ENCODE assay signal across 1 cellular context in genomic region chr1:169312084-169312954, GRCh38.
TF ChIP-seq lines count a peak whose summit lies in the region.

No MANE protein-coding gene starts in this region.

TF ChIP-seq in K562, 482 proteins besides CTCF, POLR2A, EP300 and RAD21 (continued from another document and continues in another):
- TF ChIP-seq, protein P1, sequence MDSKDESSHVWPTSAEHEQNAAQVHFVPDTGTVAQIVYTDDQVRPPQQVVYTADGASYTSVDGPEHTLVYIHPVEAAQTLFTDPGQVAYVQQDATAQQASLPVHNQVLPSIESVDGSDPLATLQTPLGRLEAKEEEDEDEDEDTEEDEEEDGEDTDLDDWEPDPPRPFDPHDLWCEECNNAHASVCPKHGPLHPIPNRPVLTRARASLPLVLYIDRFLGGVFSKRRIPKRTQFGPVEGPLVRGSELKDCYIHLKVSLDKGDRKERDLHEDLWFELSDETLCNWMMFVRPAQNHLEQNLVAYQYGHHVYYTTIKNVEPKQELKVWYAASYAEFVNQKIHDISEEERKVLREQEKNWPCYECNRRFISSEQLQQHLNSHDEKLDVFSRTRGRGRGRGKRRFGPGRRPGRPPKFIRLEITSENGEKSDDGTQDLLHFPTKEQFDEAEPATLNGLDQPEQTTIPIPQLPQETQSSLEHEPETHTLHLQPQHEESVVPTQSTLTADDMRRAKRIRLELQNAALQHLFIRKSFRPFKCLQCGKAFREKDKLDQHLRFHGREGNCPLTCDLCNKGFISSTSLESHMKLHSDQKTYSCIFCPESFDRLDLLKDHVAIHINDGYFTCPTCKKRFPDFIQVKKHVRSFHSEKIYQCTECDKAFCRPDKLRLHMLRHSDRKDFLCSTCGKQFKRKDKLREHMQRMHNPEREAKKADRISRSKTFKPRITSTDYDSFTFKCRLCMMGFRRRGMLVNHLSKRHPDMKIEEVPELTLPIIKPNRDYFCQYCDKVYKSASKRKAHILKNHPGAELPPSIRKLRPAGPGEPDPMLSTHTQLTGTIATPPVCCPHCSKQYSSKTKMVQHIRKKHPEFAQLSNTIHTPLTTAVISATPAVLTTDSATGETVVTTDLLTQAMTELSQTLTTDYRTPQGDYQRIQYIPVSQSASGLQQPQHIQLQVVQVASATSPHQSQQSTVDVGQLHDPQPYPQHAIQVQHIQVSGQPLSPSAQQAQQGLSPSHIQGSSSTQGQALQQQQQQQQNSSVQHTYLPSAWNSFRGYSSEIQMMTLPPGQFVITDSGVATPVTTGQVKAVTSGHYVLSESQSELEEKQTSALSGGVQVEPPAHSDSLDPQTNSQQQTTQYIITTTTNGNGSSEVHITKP (IDR thresholded peaks at IDR 0.05; ENCODE audit: partially characterized antibody): peak; percentile 24
- TF ChIP-seq ZNF3 (CRISPR knock-in tag; IDR thresholded peaks at IDR 0.05): no peak
- TF ChIP-seq ZSCAN29 (IDR thresholded peaks at IDR 0.05): no peak
- no peak for TF ChIP-seq BMI1 (IDR thresholded peaks at IDR 0.05; ENCODE audit: low read length)
- no peak for TF ChIP-seq NFXL1 (CRISPR knock-in tag; IDR thresholded peaks at IDR 0.05)
- TF ChIP-seq CREB1 (IDR thresholded peaks at IDR 0.05): 0 out of 2 replicates have a peak, but pooled peaks have one; percentile 45
- no peak for TF ChIP-seq CREB1 (CRISPR knock-in tag; IDR thresholded peaks at IDR 0.05)
- no peak for TF ChIP-seq STAG1 (CRISPR knock-in tag; IDR thresholded peaks at IDR 0.05; ENCODE audit: borderline replicate concordance)
- TF ChIP-seq ZNF717 (CRISPR knock-in tag; IDR thresholded peaks at IDR 0.05): no peak
- no peak for TF ChIP-seq SREBF2 (CRISPR knock-in tag; IDR thresholded peaks at IDR 0.05)
- TF ChIP-seq, protein P2, sequence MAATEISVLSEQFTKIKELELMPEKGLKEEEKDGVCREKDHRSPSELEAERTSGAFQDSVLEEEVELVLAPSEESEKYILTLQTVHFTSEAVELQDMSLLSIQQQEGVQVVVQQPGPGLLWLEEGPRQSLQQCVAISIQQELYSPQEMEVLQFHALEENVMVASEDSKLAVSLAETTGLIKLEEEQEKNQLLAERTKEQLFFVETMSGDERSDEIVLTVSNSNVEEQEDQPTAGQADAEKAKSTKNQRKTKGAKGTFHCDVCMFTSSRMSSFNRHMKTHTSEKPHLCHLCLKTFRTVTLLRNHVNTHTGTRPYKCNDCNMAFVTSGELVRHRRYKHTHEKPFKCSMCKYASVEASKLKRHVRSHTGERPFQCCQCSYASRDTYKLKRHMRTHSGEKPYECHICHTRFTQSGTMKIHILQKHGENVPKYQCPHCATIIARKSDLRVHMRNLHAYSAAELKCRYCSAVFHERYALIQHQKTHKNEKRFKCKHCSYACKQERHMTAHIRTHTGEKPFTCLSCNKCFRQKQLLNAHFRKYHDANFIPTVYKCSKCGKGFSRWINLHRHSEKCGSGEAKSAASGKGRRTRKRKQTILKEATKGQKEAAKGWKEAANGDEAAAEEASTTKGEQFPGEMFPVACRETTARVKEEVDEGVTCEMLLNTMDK (IDR thresholded peaks at IDR 0.05; ENCODE audit: borderline replicate concordance, insufficient read depth, low read depth, low read length, poor library complexity, severe bottlenecking): no peak
- no peak for TF ChIP-seq MECOM (CRISPR knock-in tag; IDR thresholded peaks at IDR 0.05)
- no peak for TF ChIP-seq ELF4 (CRISPR knock-in tag; IDR thresholded peaks at IDR 0.05)
- no peak for TF ChIP-seq ZBTB34 (CRISPR knock-in tag; IDR thresholded peaks at IDR 0.05)
- TF ChIP-seq ZNF316 (IDR thresholded peaks at IDR 0.05): peak; percentile 97
- no peak for TF ChIP-seq IRF2 (CRISPR knock-in tag; IDR thresholded peaks at IDR 0.05)
- TF ChIP-seq ZNF384 (IDR thresholded peaks at IDR 0.05; ENCODE audit: low read depth, low read length): no peak
- no peak for TF ChIP-seq SAFB2 (IDR thresholded peaks at IDR 0.05; ENCODE audit: borderline replicate concordance, low read depth, low read length, severe bottlenecking)
- TF ChIP-seq ZNF224 (CRISPR knock-in tag; IDR thresholded peaks at IDR 0.05): no peak
- TF ChIP-seq GABPB1 (CRISPR knock-in tag; IDR thresholded peaks at IDR 0.05): no peak; the same call in 1 of the 2 replicates
- no peak for TF ChIP-seq SRSF9 (IDR thresholded peaks at IDR 0.05; ENCODE audit: borderline replicate concordance, low read depth, low read length)
- peak; percentile 73; the same call in 1 of the 2 replicates for TF ChIP-seq JUNB (CRISPR knock-in tag; conservative IDR thresholded peaks at IDR 0.05)
- 0 out of 2 replicates have a peak, but pooled peaks have one; percentile 25 for TF ChIP-seq MYC (IDR thresholded peaks at IDR 0.05; ENCODE audit: low read depth, low read length)
- TF ChIP-seq MYC (CRISPR knock-in tag; IDR thresholded peaks at IDR 0.05; ENCODE audit: borderline replicate concordance, low read depth): peak; percentile 51; the same call in 1 of the 2 replicates
- 0 out of 2 replicates have a peak, but pooled peaks have one; percentile 22 for TF ChIP-seq ZBTB33 (CRISPR knock-in tag; IDR thresholded peaks at IDR 0.05)
- TF ChIP-seq CHD7 (IDR thresholded peaks at IDR 0.05; ENCODE audit: low read depth, low read length): no peak
- no peak for TF ChIP-seq RERE (CRISPR knock-in tag; IDR thresholded peaks at IDR 0.05; ENCODE audit: borderline replicate concordance)
- 0 out of 2 replicates have a peak, but pooled peaks have one; percentile 2 for TF ChIP-seq ZNF41 (CRISPR knock-in tag; conservative IDR thresholded peaks at IDR 0.05)
- TF ChIP-seq FOXK1 (CRISPR knock-in tag; IDR thresholded peaks at IDR 0.05; ENCODE audit: borderline replicate concordance): 0 out of 2 replicates have a peak, but pooled peaks have one; percentile 19
